Comparison of ENCODE assay signal across 22 cellular contexts in genomic region chr9:104871961-104872527, GRCh38. TPM values are rescaled to one million over a fixed set of nuclear protein-coding genes. Genes with fewer than 3 reads are reported as not detected.
A peak's percentile ranks its signal among the peaks of the same experiment; 100 is the strongest.
DNase-seq lines count a peak whose midpoint lies in the region; TF ChIP-seq lines count a peak whose summit lies in the region.
"Had no signal": no experiment of that assay in that cellular context is flagged by ENCODE, and none has a peak within 500 bp of the region (broad histone marks: within the 10 kb centered on the region; RNA-seq: fewer than 3 reads in every experiment).

No MANE protein-coding gene starts in this region.

- H3K36me3 Mint-ChIP-seq in MCF 10A (ENCODE audit: insufficient read depth, unreplicated experiment) (no peaks in the 10 kb centered on the region), osteocyte (ENCODE audit: unreplicated experiment) (peaks cover 29% of the 10 kb centered on the region)
- H3K36me3 Mint-ChIP-seq: activated naive CD4-positive, alpha-beta T cell treated with anti-CD3 and anti-CD28 coated beads, Interleukin-2, amount 50 U/mL, for 72 hours had no signal

- BruUV-seq in mammary epithelial cell (replicated peaks; lab: Mats Ljungman, UMichigan) (no TSS peak), MCF 10A (replicated peaks; lab: Mats Ljungman, UMichigan) (no TSS peak)

- H3K27ac Mint-ChIP-seq in MCF 10A (ENCODE audit: low read depth, unreplicated experiment), result no peak overlapping the region
- peak overlapping the region; percentile 91 for H3K27ac Mint-ChIP-seq in osteocyte (ENCODE audit: unreplicated experiment)
- H3K27ac Mint-ChIP-seq: activated naive CD4-positive, alpha-beta T cell treated with anti-CD3 and anti-CD28 coated beads, Interleukin-2, amount 50 U/mL, for 72 hours; activated T-cell treated with anti-CD3 and anti-CD28 coated beads, Interleukin-2, amount 50 U/mL, for 72 hours had no signal

- no peak overlapping the region for H3K4me3 ChIP-seq in mammary epithelial cell (replicated peaks in 1 of 3; ENCODE audit: insufficient read depth in 1 of 3, low read depth in 2 of 3, low read length in 3 of 3)
- H3K4me3 ChIP-seq: skin epidermis had no signal

- peaks cover 34% of the 10 kb centered on the region for H3K4me1 Mint-ChIP-seq in MCF 10A (ENCODE audit: insufficient read depth, unreplicated experiment)
- H3K4me1 Mint-ChIP-seq in osteocyte (ENCODE audit: unreplicated experiment), result peaks cover 59% of the 10 kb centered on the region

- no peak overlapping the region for H3K4me2 ChIP-seq in mammary epithelial cell (ENCODE audit: insufficient read depth, low read depth, low read length)
- H3K4me2 ChIP-seq: KMS-11 had no signal

- H3K4me1 ChIP-seq in mammary epithelial cell (ENCODE audit: insufficient read depth, low read length), result peaks cover 54% of the 10 kb centered on the region

- CTCF ChIA-PET in mammary epithelial cell (lab: Charles Lee; ENCODE audit: low non-redundant PET), result no interaction called here
- CTCF ChIA-PET in MCF 10A (lab: Yijun Ruan, JAX), result interaction anchor here (0.8 to 1.4 kb wide), 2 partner anchors 10 to 288 kb away, joined by 3 to 7 read pairs; no protein-coding TSS in a partner anchor
- CTCF ChIA-PET in RWPE1 (lab: Yijun Ruan, JAX), result no interaction called here

- H4K20me1 ChIP-seq in mammary epithelial cell (ENCODE audit: insufficient read depth, low read length), result no peaks in the 10 kb centered on the region

- peak overlapping the region; percentile 37 for H3K27ac ChIP-seq in mammary epithelial cell (ENCODE audit: insufficient read depth, low read depth, low read length)
- H3K27ac ChIP-seq in RWPE1, result no peak overlapping the region
- H3K27ac ChIP-seq: KMS-11 had no signal

- H3K4me3 Mint-ChIP-seq in MCF 10A (ENCODE audit: unreplicated experiment) (no peak overlapping the region), osteocyte (ENCODE audit: unreplicated experiment) (no peak overlapping the region)
- H3K4me3 Mint-ChIP-seq: activated T-cell treated with anti-CD3 and anti-CD28 coated beads, Interleukin-2, amount 50 U/mL, for 72 hours had no signal

- TF ChIP-seq CTCF in mammary epithelial cell (conservative IDR thresholded peaks at IDR 0.05 in 1 of 2, IDR thresholded peaks at IDR 0.05 in 1 of 2; ENCODE audit: extremely low read depth in 1 of 2, insufficient read depth in 1 of 2, low read depth in 1 of 2, low read length in 2 of 2), result no peak
- TF ChIP-seq CTCF in MCF 10A (IDR thresholded peaks at IDR 0.05; ENCODE audit: unreplicated experiment), result no peak
- TF ChIP-seq CTCF in osteocyte (IDR thresholded peaks at IDR 0.05), result no peak
- no peak for TF ChIP-seq CTCF in GM20000 (IDR thresholded peaks at IDR 0.05; ENCODE audit: extremely low read depth, missing control alignments)
- TF ChIP-seq CTCF in RWPE1 (conservative IDR thresholded peaks at IDR 0.05; ENCODE audit: low read depth), result no peak

- dilution Hi-C loops in mammary epithelial cell (cut with HindIII; ENCODE audit: low sequenced_read_pairs), result no loop called here

- H3K36me3 ChIP-seq in mammary epithelial cell (ENCODE audit: insufficient read depth, low read length), result peaks cover 1% of the 10 kb centered on the region

- no peaks in the 10 kb centered on the region for H3K27me3 ChIP-seq in mammary epithelial cell (ENCODE audit: insufficient read depth, low read length)

- peaks cover 6% of the 10 kb centered on the region for H3K79me2 ChIP-seq in mammary epithelial cell (ENCODE audit: insufficient read depth, low read length)

- POLR2A ChIA-PET in MCF 10A (lab: Yijun Ruan, JAX), result interaction anchor here (1.7 kb wide), 1 partner anchor 193 kb away, joined by 5 read pairs; no protein-coding TSS in a partner anchor
- POLR2A ChIA-PET in RWPE1 (lab: Yijun Ruan, JAX; ENCODE audit: low non-redundant PET), result no interaction called here

- H3K9ac ChIP-seq in mammary epithelial cell (ENCODE audit: insufficient read depth, low read length), result peak overlapping the region; percentile 15
- H3K9ac ChIP-seq: KMS-11 had no signal

- no peaks in the 10 kb centered on the region for H3K9me3 Mint-ChIP-seq in MCF 10A (ENCODE audit: unreplicated experiment)
- no peaks in the 10 kb centered on the region for H3K9me3 Mint-ChIP-seq in osteocyte (ENCODE audit: unreplicated experiment)
- H3K9me3 Mint-ChIP-seq: activated naive CD4-positive, alpha-beta T cell treated with anti-CD3 and anti-CD28 coated beads, Interleukin-2, amount 50 U/mL, for 72 hours; activated T-cell treated with anti-CD3 and anti-CD28 coated beads, Interleukin-2, amount 50 U/mL, for 72 hours had no signal

- intact Hi-C loops in mammary epithelial cell (cut with micrococcal nuclease), result no loop called here
- intact Hi-C loops in MCF 10A (cut with micrococcal nuclease), result no loop called here

- in situ Hi-C loops in mammary epithelial cell (cut with MboI; ENCODE audit: low sequenced_read_pairs in 2 of 2), result loop anchor here in 1 of 2 donors (25.0 kb wide), 2 partner anchors 290 to 540 kb away; no protein-coding TSS in a partner anchor

- H2AFZ ChIP-seq in mammary epithelial cell (ENCODE audit: low read depth, low read length), result peak overlapping the region; percentile 29

- no peaks in the 10 kb centered on the region for H3K9me3 ChIP-seq in mammary epithelial cell (replicated peaks; ENCODE audit: insufficient read depth, low read length)

- DNase-seq in mammary epithelial cell, result no peak
- DNase-seq in MCF 10A (ENCODE audit: unreplicated experiment), result no peak
- DNase-seq in foreskin melanocyte, result peak; percentile 71
- DNase-seq in osteocyte (ENCODE audit: extremely low spot score, unreplicated experiment), result no peak
- no peak for DNase-seq in GM20000 (ENCODE audit: low spot score)
- no peak for DNase-seq in ecto neural progenitor cell (ENCODE audit: low spot score)
- no peak for DNase-seq in AG20443 (ENCODE audit: low spot score)
- DNase-seq in RWPE1 (ENCODE audit: low spot score), result no peak
- DNase-seq: 8988T; activated CD4-positive, alpha-beta T cell treated with anti-CD3 and anti-CD28 coated beads for 4 hours; activated T-cell treated with anti-CD3 and anti-CD28 coated beads, Interleukin-2, amount 50 U/mL, for 72 hours; glutamatergic neuron; left cardiac atrium; midbrain; NCI-H1694; NCI-H748 treated with DMSO at 0.1 percent for 48 hours; posterior cingulate gyrus; SHP77; stimulated activated naive CD4-positive, alpha-beta T cell had no signal

- no peaks in the 10 kb centered on the region for H3K27me3 Mint-ChIP-seq in MCF 10A (ENCODE audit: insufficient read depth, unreplicated experiment)
- no peaks in the 10 kb centered on the region for H3K27me3 Mint-ChIP-seq in osteocyte (ENCODE audit: unreplicated experiment)

- WGBS in mammary epithelial cell (ENCODE audit: low coverage, missing lambda C conversion rate), result 78% methylated on average over 5 of the region's 5 CpGs

RNA-seq across cellular contexts. Expression of gene ABCA1, which starts 55.9 kb away (rescaled TPM):
- total RNA-seq in mammary epithelial cell (10 to 100 TPM; 22.5 to 48.2 TPM), MCF 10A (2022) (0.15 and 0.28 TPM in 2 replicates), osteocyte (49.5 and 51.1 TPM in 2 replicates)
- 5.7 TPM for polyA plus RNA-seq in mammary epithelial cell
- polyA minus RNA-seq in mammary epithelial cell, result 31.9 TPM

Comparison
In these comparisons a context has a peak if more than half of its experiments do, and no peak if none do; other contexts are left out.
1. RNA of gene ABCA1, which starts 55.9 kb away (total RNA-seq): 49.5 to 51.1 TPM in osteocyte and 22.5 to 48.2 TPM in mammary epithelial cell; 0.15 to 0.28 TPM in MCF 10A; every median in the first group is over 10 times any median in the second.